In genomic region chr4:113394730-113395530, GRCh38 we compare ENCODE assay signal across 9 cellular contexts.
DNase-seq lines count a peak whose midpoint lies in the region; ATAC-seq and TF ChIP-seq lines count a peak whose summit lies in the region.
"Had no signal": no experiment of that assay in that cellular context is flagged by ENCODE, and none has a peak within 500 bp of the region (broad histone marks: within the 10 kb centered on the region; RNA-seq: fewer than 3 reads in every experiment).

No MANE protein-coding gene starts in this region.

- H3K9me3 Mint-ChIP-seq in activated naive CD8-positive, alpha-beta T cell treated with anti-CD3 and anti-CD28 coated beads, Interleukin-2, amount 50 U/mL, for 24 hours, result no peaks in the 10 kb centered on the region

- H3K27ac ChIP-seq in SJCRH30 (no peak overlapping the region), heart right ventricle (peak overlapping the region in 1 of 10 donors; percentile 23)
- H3K27ac ChIP-seq: BLaER1 treated with 17β-estradiol and CSF1 and Interleukin-3, amounts not matched to agents 10 nM and 100 nM had no signal

- intact Hi-C loops in heart right ventricle (cut with DNase I), result loop anchor here (2.0 to 10.0 kb wide), 19 partner anchors 50 to 990 kb away; partner anchors contain the start of gene CAMK2D (in 6 of the 10)

- H3K27me3 ChIP-seq in SJCRH30 (no peaks in the 10 kb centered on the region), heart right ventricle (no peaks in the 10 kb centered on the region)
- H3K27me3 ChIP-seq: BLaER1 treated with 17β-estradiol and CSF1 and Interleukin-3, amounts not matched to agents 10 nM and 100 nM had no signal

- peak; percentile 80 to 91 (median 88) for TF ChIP-seq CTCF in heart right ventricle (IDR thresholded peaks at IDR 0.05)
- TF ChIP-seq CTCF in retinal pigment epithelial cell (conservative IDR thresholded peaks at IDR 0.05; ENCODE audit: low read depth, low read length), result peak; percentile 66

- H3K4me3 ChIP-seq in SJCRH30 (no peak overlapping the region), heart right ventricle (no peak overlapping the region), retinal pigment epithelial cell (ENCODE audit: low read length) (no peak overlapping the region)
- H3K4me3 ChIP-seq: BLaER1 treated with 17β-estradiol and CSF1 and Interleukin-3, amounts not matched to agents 10 nM and 100 nM had no signal

- no peak overlapping the region for H3K27ac Mint-ChIP-seq in activated naive CD8-positive, alpha-beta T cell treated with anti-CD3 and anti-CD28 coated beads, Interleukin-2, amount 50 U/mL, for 24 hours

- DNase-seq in SIG-M5 treated with dmso at 0.1 percent for 504 hours (lab: John Stamatoyannopoulos, UW; ENCODE audit: unreplicated experiment) (peak; percentile 85), SIG-M5 (lab: John Stamatoyannopoulos, UW) (no peak), MV-4-11 (lab: John Stamatoyannopoulos, UW) (peak; percentile 74), SJCRH30 (peak; percentile 63 to 96), heart right ventricle (peak in 1 of 2 donors; percentile 80), retinal pigment epithelial cell (ENCODE audit: low read depth) (peak; percentile 54)
- peak; percentile 38 for DNase-seq in activated naive CD8-positive, alpha-beta T cell treated with anti-CD3 and anti-CD28 coated beads, Interleukin-2, amount 50 U/mL, for 24 hours

- 52% methylated on average over 11 of the region's 11 CpGs for WGBS in heart right ventricle, 2 donors

- peaks cover 5% of the 10 kb centered on the region for H3K4me1 Mint-ChIP-seq in activated naive CD8-positive, alpha-beta T cell treated with anti-CD3 and anti-CD28 coated beads, Interleukin-2, amount 50 U/mL, for 24 hours

- H3K4me3 Mint-ChIP-seq in activated naive CD8-positive, alpha-beta T cell treated with anti-CD3 and anti-CD28 coated beads, Interleukin-2, amount 50 U/mL, for 24 hours, result no peak overlapping the region

- H3K36me3 ChIP-seq in SJCRH30 (no peaks in the 10 kb centered on the region), heart right ventricle (no peaks in the 10 kb centered on the region)
- H3K36me3 ChIP-seq: BLaER1 treated with 17β-estradiol and CSF1 and Interleukin-3, amounts not matched to agents 10 nM and 100 nM had no signal

- no peaks in the 10 kb centered on the region for H3K36me3 Mint-ChIP-seq in activated naive CD8-positive, alpha-beta T cell treated with anti-CD3 and anti-CD28 coated beads, Interleukin-2, amount 50 U/mL, for 24 hours (ENCODE audit: low read depth)

- H3K9me3 ChIP-seq in SJCRH30 (replicated peaks) (no peaks in the 10 kb centered on the region), heart right ventricle (no peaks in the 10 kb centered on the region)

- peak; percentile 91 for ATAC-seq in HG02571 (IDR thresholded peaks at IDR 0.05; ENCODE audit: unreplicated experiment)
- peak; percentile 94 for ATAC-seq in activated naive CD8-positive, alpha-beta T cell treated with anti-CD3 and anti-CD28 coated beads, Interleukin-2, amount 50 U/mL, for 24 hours
- ATAC-seq in heart right ventricle, result peak; percentile 92 to 97 (median 95)

- no peaks in the 10 kb centered on the region for H3K4me1 ChIP-seq in SJCRH30
- peaks cover 0 to 17% (median 3%) of the 10 kb centered on the region in 9 donors for H3K4me1 ChIP-seq in heart right ventricle

- no peaks in the 10 kb centered on the region for H3K27me3 Mint-ChIP-seq in activated naive CD8-positive, alpha-beta T cell treated with anti-CD3 and anti-CD28 coated beads, Interleukin-2, amount 50 U/mL, for 24 hours
